Comparison of ENCODE assay signal across 24 cellular contexts in genomic region chr6:151341481-151342195, GRCh38. TPM values are rescaled to one million over a fixed set of nuclear protein-coding genes. Genes with fewer than 3 reads are reported as not detected.
DNase-seq lines count a peak whose midpoint lies in the region; ATAC-seq and TF ChIP-seq lines count a peak whose summit lies in the region.
"Had no signal": no experiment of that assay in that cellular context is flagged by ENCODE, and none has a peak within 500 bp of the region (broad histone marks: within the 10 kb centered on the region; RNA-seq: fewer than 3 reads in every experiment).

No MANE protein-coding gene starts in this region.

- H3K9me2 ChIP-seq in HCT116 (ENCODE audit: insufficient read depth): no peaks in the 10 kb centered on the region

- TF ChIP-seq RAD21 in HCT116 (IDR thresholded peaks at IDR 0.05; ENCODE audit: low read depth): no peak

- intact Hi-C loops in HCT116 (cut with micrococcal nuclease): loop anchor here (2.0 kb wide), 1 partner anchor 49 kb away; the partner anchor contains the start of gene ZBTB2
- intact Hi-C loops in aorta (cut with DNase I): no loop called here

- H3K27ac ChIP-seq in HCT116 (ENCODE audit: low read depth, low read length) (peak overlapping the region; percentile 16; the same call in 1 of the 2 replicates), neuronal stem cell (replicated peaks; ENCODE audit: low read length) (no peak overlapping the region), aorta (ENCODE audit: low read depth in 1 of 2, low read length in 2 of 2) (no peak overlapping the region)
- H3K27ac ChIP-seq: C4-2B, RWPE1 had no signal

- H4K91ac ChIP-seq in neuronal stem cell (ENCODE audit: low read depth, low read length, poor library complexity): no peak overlapping the region

- no peak overlapping the region for H2BK5ac ChIP-seq in neuronal stem cell (ENCODE audit: low read length)

- CTCF ChIA-PET in HCT116 (lab: Charles Lee): no interaction called here

- TF ChIP-seq CTCF in HCT116 (IDR thresholded peaks at IDR 0.05 in 2 of 3, conservative IDR thresholded peaks at IDR 0.05 in 1 of 3; ENCODE audit: borderline replicate concordance in 1 of 3, insufficient read depth in 1 of 3, low read depth in 2 of 3, low read length in 2 of 3): no peak

- H3K14ac ChIP-seq in neuronal stem cell (ENCODE audit: low read length): peak overlapping the region; percentile 17

- peaks cover 100% of the 10 kb centered on the region for H3K79me2 ChIP-seq in HCT116 (ENCODE audit: insufficient read depth, low read length)

- no peak overlapping the region for H3K4me3 ChIP-seq in HCT116 (replicated peaks in 1 of 2; ENCODE audit: low read depth in 1 of 2, low read length in 2 of 2)
- no peak overlapping the region for H3K4me3 ChIP-seq in neuronal stem cell (ENCODE audit: low read length in 2 of 2)
- H3K4me3 ChIP-seq in aorta (ENCODE audit: low read length in 2 of 2): no peak overlapping the region
- H3K4me3 ChIP-seq: MG63 had no signal

- RAD21 ChIA-PET in HCT116 (lab: Charles Lee; ENCODE audit: low non-redundant PET in 1 of 2, low total read pairs in 2 of 2, uncharacterized antibody in 2 of 2, unreplicated experiment in 2 of 2): no interaction called here

- H3K79me1 ChIP-seq in neuronal stem cell (ENCODE audit: low read depth, low read length): peaks cover 6% of the 10 kb centered on the region

- no peak for TF ChIP-seq POLR2A in HCT116 (IDR thresholded peaks at IDR 0.05; ENCODE audit: borderline replicate concordance, extremely low read depth, insufficient read depth, insufficient read length)

- no peak overlapping the region for H2BK12ac ChIP-seq in neuronal stem cell (ENCODE audit: low read length)

- no peak overlapping the region for H2AK5ac ChIP-seq in neuronal stem cell (ENCODE audit: low read depth, low read length)

- no peak overlapping the region for H3K23ac ChIP-seq in neuronal stem cell (ENCODE audit: low read depth, low read length, poor library complexity)

- no peak overlapping the region for H2AFZ ChIP-seq in HCT116 (ENCODE audit: low read depth, low read length, poor library complexity, severe bottlenecking)
- no peak overlapping the region for H2AFZ ChIP-seq in neuronal stem cell (ENCODE audit: low read length)

- H4K8ac ChIP-seq in neuronal stem cell (ENCODE audit: low read depth, low read length): no peak overlapping the region

- no CpG with 5 or more reads among the region's 51 CpGs for WGBS in neuronal stem cell (ENCODE audit: extremely low coverage in 2 of 2, insufficient read length in 2 of 2, insufficient replicate concordance in 1 of 2), 2 donors
- 95 to 97% methylated on average over 49 to 51 of the region's 51 CpGs for WGBS in aorta, 2 donors

- peaks cover 69% of the 10 kb centered on the region for H4K20me1 ChIP-seq in HCT116 (ENCODE audit: insufficient read depth)

- peak overlapping the region; percentile 32 for H3K4ac ChIP-seq in neuronal stem cell (ENCODE audit: low read length)

- H3K4me2 ChIP-seq in HCT116 (ENCODE audit: low read length) (no peak overlapping the region), neuronal stem cell (ENCODE audit: insufficient read depth, low read length, poor library complexity, severe bottlenecking) (no peak overlapping the region)

- no peak overlapping the region for H2BK120ac ChIP-seq in neuronal stem cell (ENCODE audit: low read depth, low read length)

- DNase-seq in HCT116 (ENCODE audit: low read depth, low spot score): no peak
- DNase-seq in iPS-NIHi11 (ENCODE audit: low spot score): peak; percentile 25
- no peak for DNase-seq in neuronal stem cell (ENCODE audit: low spot score)
- no peak for DNase-seq in aorta
- no peak for DNase-seq in NCI-H1930 (lab: John Stamatoyannopoulos, UW)
- no peak for DNase-seq in AG20443 (ENCODE audit: low spot score)
- DNase-seq: Caco-2; CD8-positive, alpha-beta T cell; DMS 273 treated with DMSO at 0.1 percent for 48 hours; DMS79; EL; GDM1; GOT3; KG1; MG63; NCI-H1105 treated with DMSO at 0.1 percent for 48 hours; NCI-H146; NCI-H2029 treated with DMSO at 0.1 percent for 48 hours; NCI-H510A; NCI-H69; SHP77 had no signal

- H3K36me3 ChIP-seq in HCT116 (ENCODE audit: control insufficient read depth in 1 of 2, insufficient read depth in 2 of 2, low read length in 2 of 2): peaks cover 4 to 80% of the 10 kb centered on the region in 2 experiments
- peaks cover 0 to 2% of the 10 kb centered on the region in 2 donors for H3K36me3 ChIP-seq in neuronal stem cell (replicated peaks in 1 of 2; ENCODE audit: control insufficient read depth in 2 of 2, insufficient read depth in 2 of 2, low read length in 2 of 2)
- no peaks in the 10 kb centered on the region for H3K36me3 ChIP-seq in aorta (ENCODE audit: control insufficient read depth in 1 of 2, insufficient read depth in 2 of 2, low read length in 1 of 2)
- H3K36me3 ChIP-seq: MG63 had no signal

- H3K4me1 ChIP-seq in HCT116 (ENCODE audit: control insufficient read depth in 1 of 2, insufficient read depth in 2 of 2, low read length in 2 of 2): peaks cover 0 to 17% of the 10 kb centered on the region in 2 experiments; a peak in 2 of 4 replicates
- H3K4me1 ChIP-seq in neuronal stem cell (ENCODE audit: control insufficient read depth in 2 of 2, insufficient read depth in 1 of 2, low read depth in 1 of 2, low read length in 2 of 2): no peaks in the 10 kb centered on the region
- H3K4me1 ChIP-seq in aorta (ENCODE audit: control insufficient read depth in 1 of 2, insufficient read depth in 2 of 2, low read length in 2 of 2): no peaks in the 10 kb centered on the region
- H3K4me1 ChIP-seq: Caco-2 had no signal

- H3K9ac ChIP-seq in HCT116 (ENCODE audit: low read length) (no peak overlapping the region), neuronal stem cell (ENCODE audit: low read depth, low read length, poor library complexity) (no peak overlapping the region)

- ATAC-seq in HCT116 (0 out of 2 replicates have a peak, but pooled peaks have one; percentile 5), aorta (ENCODE audit: low FRiP score) (peak; percentile 46), HG03095 (IDR thresholded peaks at IDR 0.05; ENCODE audit: unreplicated experiment) (no peak)
- ATAC-seq: CD8-positive, alpha-beta T cell had no signal

- POLR2A ChIA-PET in HCT116 (lab: Charles Lee): no interaction called here

- BruUV-seq in HCT116 (replicated peaks; lab: Mats Ljungman, UMichigan): no TSS peak

- H2BK15ac ChIP-seq in neuronal stem cell (ENCODE audit: low read length): no peak overlapping the region

- no peaks in the 10 kb centered on the region for H3K9me3 ChIP-seq in HCT116 (ENCODE audit: control insufficient read depth in 1 of 2, insufficient read depth in 1 of 2, low read depth in 1 of 2, low read length in 2 of 2)
- H3K9me3 ChIP-seq in neuronal stem cell (replicated peaks in 1 of 2; ENCODE audit: control insufficient read depth in 2 of 2, insufficient read depth in 1 of 2, low read depth in 1 of 2, low read length in 2 of 2): peaks cover 0 to 2% of the 10 kb centered on the region in 2 donors
- H3K9me3 ChIP-seq in aorta (ENCODE audit: control insufficient read depth, low read length): no peaks in the 10 kb centered on the region
- H3K9me3 ChIP-seq: Caco-2, MG63 had no signal

- H3K27me3 ChIP-seq in HCT116 (ENCODE audit: insufficient read depth, low read length) (no peaks in the 10 kb centered on the region), neuronal stem cell (ENCODE audit: control insufficient read depth in 3 of 3, insufficient read depth in 3 of 3, low read depth in 1 of 3, low read length in 3 of 3) (no peaks in the 10 kb centered on the region), aorta (ENCODE audit: control insufficient read depth in 1 of 2, insufficient read depth in 2 of 2, low read length in 1 of 2) (no peaks in the 10 kb centered on the region)
- H3K27me3 ChIP-seq: MG63 had no signal

- peak overlapping the region; percentile 63 for H3K18ac ChIP-seq in neuronal stem cell (ENCODE audit: low read length)

TF ChIP-seq in HCT116, 20 proteins besides CTCF, POLR2A, EP300 and RAD21 (continues in another document):
- TF ChIP-seq FOSL1 (IDR thresholded peaks at IDR 0.05; ENCODE audit: low read depth) (no peak), CBX3 (IDR thresholded peaks at IDR 0.05; ENCODE audit: low read depth) (no peak), TCF7L2 (IDR thresholded peaks at IDR 0.05; ENCODE audit: borderline replicate concordance, extremely low read depth, insufficient read depth, insufficient read length) (no peak), ZFX (IDR thresholded peaks at IDR 0.05) (no peak)
- TF ChIP-seq, protein P1, sequence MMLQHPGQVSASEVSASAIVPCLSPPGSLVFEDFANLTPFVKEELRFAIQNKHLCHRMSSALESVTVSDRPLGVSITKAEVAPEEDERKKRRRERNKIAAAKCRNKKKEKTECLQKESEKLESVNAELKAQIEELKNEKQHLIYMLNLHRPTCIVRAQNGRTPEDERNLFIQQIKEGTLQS (IDR thresholded peaks at IDR 0.05): no peak
- TF ChIP-seq, protein P2, sequence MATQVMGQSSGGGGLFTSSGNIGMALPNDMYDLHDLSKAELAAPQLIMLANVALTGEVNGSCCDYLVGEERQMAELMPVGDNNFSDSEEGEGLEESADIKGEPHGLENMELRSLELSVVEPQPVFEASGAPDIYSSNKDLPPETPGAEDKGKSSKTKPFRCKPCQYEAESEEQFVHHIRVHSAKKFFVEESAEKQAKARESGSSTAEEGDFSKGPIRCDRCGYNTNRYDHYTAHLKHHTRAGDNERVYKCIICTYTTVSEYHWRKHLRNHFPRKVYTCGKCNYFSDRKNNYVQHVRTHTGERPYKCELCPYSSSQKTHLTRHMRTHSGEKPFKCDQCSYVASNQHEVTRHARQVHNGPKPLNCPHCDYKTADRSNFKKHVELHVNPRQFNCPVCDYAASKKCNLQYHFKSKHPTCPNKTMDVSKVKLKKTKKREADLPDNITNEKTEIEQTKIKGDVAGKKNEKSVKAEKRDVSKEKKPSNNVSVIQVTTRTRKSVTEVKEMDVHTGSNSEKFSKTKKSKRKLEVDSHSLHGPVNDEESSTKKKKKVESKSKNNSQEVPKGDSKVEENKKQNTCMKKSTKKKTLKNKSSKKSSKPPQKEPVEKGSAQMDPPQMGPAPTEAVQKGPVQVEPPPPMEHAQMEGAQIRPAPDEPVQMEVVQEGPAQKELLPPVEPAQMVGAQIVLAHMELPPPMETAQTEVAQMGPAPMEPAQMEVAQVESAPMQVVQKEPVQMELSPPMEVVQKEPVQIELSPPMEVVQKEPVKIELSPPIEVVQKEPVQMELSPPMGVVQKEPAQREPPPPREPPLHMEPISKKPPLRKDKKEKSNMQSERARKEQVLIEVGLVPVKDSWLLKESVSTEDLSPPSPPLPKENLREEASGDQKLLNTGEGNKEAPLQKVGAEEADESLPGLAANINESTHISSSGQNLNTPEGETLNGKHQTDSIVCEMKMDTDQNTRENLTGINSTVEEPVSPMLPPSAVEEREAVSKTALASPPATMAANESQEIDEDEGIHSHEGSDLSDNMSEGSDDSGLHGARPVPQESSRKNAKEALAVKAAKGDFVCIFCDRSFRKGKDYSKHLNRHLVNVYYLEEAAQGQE (IDR thresholded peaks at IDR 0.05; ENCODE audit: low read depth): no peak

RNA-seq across cellular contexts. Expression of gene ZBTB2, which starts 49.7 kb away (rescaled TPM):
- total RNA-seq in HCT116 (2021; ENCODE audit: unreplicated experiment) (12.5 TPM), aorta (10 to 100 TPM; 10.4 to 14.0 TPM)
- polyA plus RNA-seq in HCT116 (2012): 7.5 and 7.9 TPM in 2 replicates
- 8.2 TPM for polyA plus RNA-seq in neuronal stem cell (2013, experiment 1 of 2)
- polyA plus RNA-seq in neuronal stem cell (2013, experiment 2 of 2): 7.9 TPM
- polyA plus RNA-seq in aorta: 1 to 10 TPM; 5.0 to 7.7 TPM
